ENCODE assay signal across 8 cellular contexts in genomic region chr1:23742670-23743286, GRCh38. TPM values are rescaled to one million over a fixed set of nuclear protein-coding genes. Genes with fewer than 3 reads are reported as not detected.
DNase-seq lines count a peak whose midpoint lies in the region; ATAC-seq, FAIRE-seq and TF ChIP-seq lines count a peak whose summit lies in the region.

No MANE protein-coding gene starts in this region.

- H3K4me1 Mint-ChIP-seq in naive thymus-derived CD8-positive, alpha-beta T cell = peaks cover 20 to 45% (median 41%) of the 10 kb centered on the region in 4 donors

- peak overlapping the region; percentile 91 for H4K5ac ChIP-seq in H1 (ENCODE audit: insufficient read length, low read depth, low read length)

- no peaks in the 10 kb centered on the region for H3K9me3 Mint-ChIP-seq in naive thymus-derived CD8-positive, alpha-beta T cell

- H3K9ac ChIP-seq in SK-N-MC (ENCODE audit: insufficient read length) (peak overlapping the region; percentile 85), H1 (replicated peaks in 1 of 4; ENCODE audit: extremely low read depth in 1 of 4, low read depth in 3 of 4, low read length in 3 of 4) (peak overlapping the region in 3 of 4 experiments; percentile 67 to 78 (median 70); a peak in 6 of 7 replicates)

- H3K56ac ChIP-seq in H1 (replicated peaks; ENCODE audit: insufficient read length, low read depth, low read length) = peak overlapping the region; percentile 88

- TF ChIP-seq CTCF in H1 (IDR thresholded peaks at IDR 0.05; ENCODE audit: control extremely low read depth in 1 of 3, insufficient read depth in 1 of 3, low read depth in 1 of 3, low read length in 3 of 3) (no peak), GM20000 (IDR thresholded peaks at IDR 0.05; ENCODE audit: extremely low read depth, missing control alignments) (no peak)

- H3K4me1 ChIP-seq in H1 (replicated peaks in 1 of 4; ENCODE audit: control insufficient read depth in 3 of 4, insufficient read depth in 4 of 4, low read length in 3 of 4) = peaks cover 3 to 10% (median 3%) of the 10 kb centered on the region in 4 experiments; a peak in 4 of 7 replicates

- peak overlapping the region; percentile 87 for H4K8ac ChIP-seq in H1 (ENCODE audit: extremely low read depth, insufficient read depth, low read length)

- CTCF ChIA-PET in H1 (lab: Charles Lee; ENCODE audit: partially characterized antibody) = interaction anchor here (1.0 to 1.2 kb wide), 2 partner anchors 52 to 198 kb away, joined by 3 to 4 read pairs; partner anchors contain the start of gene RPL11
- CTCF ChIA-PET in HEK293T (lab: Yijun Ruan, JAX) = interaction anchor here (0.5 kb wide), 1 partner anchor 469 kb away, joined by 3 read pairs; no protein-coding TSS in a partner anchor

- no peak overlapping the region for H2AK5ac ChIP-seq in H1 (ENCODE audit: low read depth, low read length)

- peak in 1 of 2 experiments; percentile 77; a peak in 1 of 3 replicates for TF ChIP-seq POLR2A in H1 (IDR thresholded peaks at IDR 0.05; ENCODE audit: control extremely low read depth in 1 of 2, low read depth in 2 of 2, low read length in 2 of 2)

- H3K9me3 ChIP-seq in SK-N-MC (ENCODE audit: low read depth, low read length) (no peaks in the 10 kb centered on the region), H1 (ENCODE audit: insufficient read depth in 2 of 2, low read depth in 1 of 2, low read length in 1 of 2) (no peaks in the 10 kb centered on the region)

- POLR2A ChIA-PET in H1 (lab: Charles Lee; ENCODE audit: partially characterized antibody) (interaction anchor here (0.6 to 13.6 kb wide), 24 partner anchors 9 to 245 kb away, joined by 3 to 190 read pairs (median 5); partner anchors contain the start of genes LYPLA2, PITHD1, RPL11 and SRSF10), HEK293T (lab: Yijun Ruan, JAX) (interaction anchor here (0.6 to 2.6 kb wide), 14 partner anchors 8 to 428 kb away, joined by 3 to 21 read pairs (median 3); partner anchors contain the start of gene RPL11)
- POLR2A ChIA-PET in naive thymus-derived CD8-positive, alpha-beta T cell (lab: Charles Lee) = interaction anchor here (1.0 to 2.1 kb wide), 12 partner anchors 11 to 398 kb away, joined by 3 to 20 read pairs (median 4); partner anchors contain the start of genes GALE, HMGCL, HNRNPR and PITHD1

- peaks cover 9 to 12% of the 10 kb centered on the region in 2 experiments for H4K20me1 ChIP-seq in H1 (replicated peaks in 1 of 2; ENCODE audit: control insufficient read depth in 1 of 2, insufficient read depth in 2 of 2, low read length in 2 of 2)

- H2BK20ac ChIP-seq in H1 (ENCODE audit: low read length) = no peak overlapping the region

- peak overlapping the region; percentile 93 for H3K18ac ChIP-seq in H1 (ENCODE audit: extremely low read depth, low read length)

- H2AFZ ChIP-seq in H1 (ENCODE audit: low read length) = peak overlapping the region; percentile 13; the same call in 1 of the 2 replicates

- H3K36me3 Mint-ChIP-seq in naive thymus-derived CD8-positive, alpha-beta T cell = peaks cover 0 to 15% (median 0%) of the 10 kb centered on the region in 3 donors

- peak overlapping the region; percentile 76 to 79 for H3K4me2 ChIP-seq in H1 (ENCODE audit: insufficient read depth in 1 of 2, low read depth in 2 of 2, low read length in 2 of 2)

- ATAC-seq in HG02571 (IDR thresholded peaks at IDR 0.05; ENCODE audit: unreplicated experiment) = peak; percentile 25
- ATAC-seq in naive thymus-derived CD8-positive, alpha-beta T cell = peak; percentile 36 to 54

- H3K27me3 Mint-ChIP-seq in naive thymus-derived CD8-positive, alpha-beta T cell = no peaks in the 10 kb centered on the region

- H3K27ac ChIP-seq in SK-N-MC (peak overlapping the region; percentile 55), H1 (ENCODE audit: low read depth, low read length) (no peak overlapping the region; the same call in 1 of the 2 replicates)

- no peak overlapping the region for H3K23ac ChIP-seq in H1 (ENCODE audit: insufficient read length)

- no peak for TF ChIP-seq RAD21 in H1 (IDR thresholded peaks at IDR 0.05 in 1 of 2, conservative IDR thresholded peaks at IDR 0.05 in 1 of 2; ENCODE audit: low read depth in 2 of 2, low read length in 2 of 2)

- H4K91ac ChIP-seq in H1 (replicated peaks; ENCODE audit: insufficient read length, low read length) = peak overlapping the region; percentile 95

- peaks cover 19 to 41% of the 10 kb centered on the region in 2 experiments for H3K79me2 ChIP-seq in H1 (ENCODE audit: control insufficient read depth in 1 of 2, insufficient read depth in 2 of 2, low read length in 2 of 2)

- H3K4me3 ChIP-seq in GM08714 (ENCODE audit: low read length) (peak overlapping the region; percentile 95; the same call in 1 of the 2 replicates), SK-N-MC (peak overlapping the region; percentile 78), H1 (ENCODE audit: extremely low read depth in 1 of 4, insufficient read depth in 2 of 4, low read depth in 3 of 4, low read length in 4 of 4) (peak overlapping the region; percentile 79 to 88 (median 84))

- 0 out of 2 replicates have a peak overlapping the region, but pooled peaks have one; percentile 61 for H2BK15ac ChIP-seq in H1 (ENCODE audit: low read length)

- H3K23me2 ChIP-seq in H1 (ENCODE audit: low read depth, low read length) = peaks cover 4% of the 10 kb centered on the region; the same call in 1 of the 2 replicates

- peak overlapping the region; percentile 87 to 92 (median 90) for H3K4me3 Mint-ChIP-seq in naive thymus-derived CD8-positive, alpha-beta T cell

- WGBS in H1 (ENCODE audit: extremely low coverage in 1 of 2, insufficient coverage in 1 of 2, insufficient read length in 1 of 2, insufficient replicate concordance in 2 of 2, low coverage in 1 of 2, low lambda C conversion rate in 2 of 2, missing lambda C conversion rate in 1 of 2), 2 experiments = 15% methylated on average over 21 of the region's 28 CpGs; no CpG with 5 or more reads in 1 of the 2 experiments

- DNase-seq in SK-N-MC (ENCODE audit: low read depth, low spot score) (no peak), H1 (ENCODE audit: low read depth in 1 of 2, low spot score in 2 of 2) (peak in 1 of 2 experiments; percentile 29), NCI-H226 (no peak), GM20000 (ENCODE audit: low spot score) (no peak), HEK293T (ENCODE audit: extremely low spot score) (no peak)
- peak in 2 of 10 donors; percentile 6 to 59 for DNase-seq in naive thymus-derived CD8-positive, alpha-beta T cell

- H3K14ac ChIP-seq in H1 (ENCODE audit: insufficient read length) = no peak overlapping the region

- peak overlapping the region; percentile 76 for H3K4ac ChIP-seq in H1 (replicated peaks; ENCODE audit: insufficient read length, low read depth, low read length)

- no peak for TF ChIP-seq EP300 in H1 (IDR thresholded peaks at IDR 0.05; ENCODE audit: borderline replicate concordance in 1 of 2, low read depth in 2 of 2, low read length in 2 of 2)

- H3K27ac Mint-ChIP-seq in naive thymus-derived CD8-positive, alpha-beta T cell = peak overlapping the region; percentile 83 to 96 (median 94)

- H2BK12ac ChIP-seq in H1 (ENCODE audit: low read depth, low read length) = no peak overlapping the region

- peaks cover 4% of the 10 kb centered on the region; the same call in 1 of the 2 replicates for H3K79me1 ChIP-seq in H1 (ENCODE audit: low read depth, low read length)

- H3K27me3 ChIP-seq in H1 (replicated peaks in 1 of 4; ENCODE audit: control insufficient read depth in 3 of 4, extremely low read depth in 1 of 4, insufficient read depth in 3 of 4, low read length in 3 of 4) = no peaks in the 10 kb centered on the region

- no peak overlapping the region for H2BK120ac ChIP-seq in H1 (replicated peaks; ENCODE audit: low read depth, low read length)

- FAIRE-seq in H1 (lab: Jason Lieb, UNC) = no peak

- no peak overlapping the region; the same call in 1 of the 2 replicates for H2BK5ac ChIP-seq in H1 (ENCODE audit: low read depth, low read length)

- H3K36me3 ChIP-seq in SK-N-MC (ENCODE audit: insufficient read depth, low read length) (peaks cover 13% of the 10 kb centered on the region), H1 (ENCODE audit: control insufficient read depth in 2 of 4, insufficient read depth in 4 of 4, low read length in 3 of 4) (peaks cover 0 to 6% (median 2%) of the 10 kb centered on the region in 4 experiments; a peak in 3 of 8 replicates)

RNA-seq across cellular contexts. Expression of gene ELOA, which starts 0.5 kb away (rescaled TPM):
- total RNA-seq in H1 (2021; fragmentation: NEBNext Ultra II Directional; extraction: Animal tissue kit (Norgen Biotek cat#: 25700)) = 56.9 and 61.1 TPM in 2 replicates
- 12.3 and 15.7 TPM in 2 replicates for polyA plus RNA-seq in H1 (2011; rRNA removed)
- 17.2 TPM for polyA plus RNA-seq in H1 (2011; cell fraction: cytosol; rRNA removed)
- 18.4 TPM for polyA plus RNA-seq in H1 (2011; cell fraction: nucleus; rRNA removed)
- polyA plus RNA-seq in H1 (2012, experiment 1 of 2) = 30.4 to 40.8 TPM (median 33.7 TPM) in 4 replicates
- polyA plus RNA-seq in H1 (2012, experiment 2 of 2) = 10.1 TPM
- 37.0 TPM for polyA plus RNA-seq in H1 (2013, experiment 1 of 2)
- polyA plus RNA-seq in H1 (2013, experiment 2 of 2) = 37.5 TPM
- polyA minus RNA-seq in H1 (2011; rRNA and poly(A)+ RNA removed) = 22.7 and 25.6 TPM in 2 replicates
- 22.4 TPM for polyA minus RNA-seq in H1 (2011; cell fraction: cytosol; rRNA and poly(A)+ RNA removed)
- polyA minus RNA-seq in H1 (2011; cell fraction: nucleus; rRNA and poly(A)+ RNA removed) = 18.6 TPM
- total RNA-seq in naive thymus-derived CD8-positive, alpha-beta T cell = 10 to 100 TPM; 27.0 to 27.6 TPM
- 10 to 100 TPM; 17.0 to 26.4 (median 19.1) TPM for polyA plus RNA-seq in naive thymus-derived CD8-positive, alpha-beta T cell

RNA-seq across cellular contexts. Expression of gene PITHD1, which starts 35.4 kb away (rescaled TPM):
- total RNA-seq in H1 (2021; fragmentation: NEBNext Ultra II Directional; extraction: Animal tissue kit (Norgen Biotek cat#: 25700)) = 65.0 and 68.8 TPM in 2 replicates
- 50.4 and 67.4 TPM in 2 replicates for polyA plus RNA-seq in H1 (2011; rRNA removed)
- 74.7 TPM for polyA plus RNA-seq in H1 (2011; cell fraction: cytosol; rRNA removed)
- 24.3 TPM for polyA plus RNA-seq in H1 (2011; cell fraction: nucleus; rRNA removed)
- 58.6 to 81.9 TPM (median 63.5 TPM) in 4 replicates for polyA plus RNA-seq in H1 (2012, experiment 1 of 2)
- 36.7 TPM for polyA plus RNA-seq in H1 (2012, experiment 2 of 2)
- 29.8 TPM for polyA plus RNA-seq in H1 (2013, experiment 1 of 2)
- 29.8 TPM for polyA plus RNA-seq in H1 (2013, experiment 2 of 2)
- 18.5 and 21.2 TPM in 2 replicates for polyA minus RNA-seq in H1 (2011; rRNA and poly(A)+ RNA removed)
- polyA minus RNA-seq in H1 (2011; cell fraction: cytosol; rRNA and poly(A)+ RNA removed) = 20.4 TPM
- 16.2 TPM for polyA minus RNA-seq in H1 (2011; cell fraction: nucleus; rRNA and poly(A)+ RNA removed)
- 10 to 100 TPM; 79.1 to 86.6 TPM for total RNA-seq in naive thymus-derived CD8-positive, alpha-beta T cell
- 10 to 100 TPM; 68.1 to 80.6 (median 74.3) TPM for polyA plus RNA-seq in naive thymus-derived CD8-positive, alpha-beta T cell

RNA-seq across cellular contexts. Expression of gene LYPLA2, which starts 48.2 kb away (rescaled TPM):
- total RNA-seq in H1 (2021; fragmentation: NEBNext Ultra II Directional; extraction: Animal tissue kit (Norgen Biotek cat#: 25700)) = 138 and 152 TPM in 2 replicates
- polyA plus RNA-seq in H1 (2011; rRNA removed) = 211 and 231 TPM in 2 replicates
- polyA plus RNA-seq in H1 (2011; cell fraction: cytosol; rRNA removed) = 199 TPM
- polyA plus RNA-seq in H1 (2011; cell fraction: nucleus; rRNA removed) = 248 TPM
- polyA plus RNA-seq in H1 (2012, experiment 1 of 2) = 137 to 167 TPM (median 164 TPM) in 4 replicates
- 182 TPM for polyA plus RNA-seq in H1 (2012, experiment 2 of 2)
- 108 TPM for polyA plus RNA-seq in H1 (2013, experiment 1 of 2)
- polyA plus RNA-seq in H1 (2013, experiment 2 of 2) = 112 TPM
- polyA minus RNA-seq in H1 (2011; rRNA and poly(A)+ RNA removed) = 85.0 and 94.2 TPM in 2 replicates
- polyA minus RNA-seq in H1 (2011; cell fraction: cytosol; rRNA and poly(A)+ RNA removed) = 102 TPM
- 48.5 TPM for polyA minus RNA-seq in H1 (2011; cell fraction: nucleus; rRNA and poly(A)+ RNA removed)
- total RNA-seq in naive thymus-derived CD8-positive, alpha-beta T cell = 10 to 100 TPM; 52.9 to 62.5 TPM
- 100 to 1,000 TPM in 2 of 3 donors, 10 to 100 TPM in 1; 90.3 to 104 (median 101) TPM for polyA plus RNA-seq in naive thymus-derived CD8-positive, alpha-beta T cell

RNA-seq across cellular contexts. Expression of gene RPL11, which starts 51.2 kb away (rescaled TPM):
- 1,426 and 1,499 TPM in 2 replicates for total RNA-seq in H1 (2021; fragmentation: NEBNext Ultra II Directional; extraction: Animal tissue kit (Norgen Biotek cat#: 25700))
- 760 and 1,192 TPM in 2 replicates for polyA plus RNA-seq in H1 (2011; rRNA removed)
- polyA plus RNA-seq in H1 (2011; cell fraction: cytosol; rRNA removed) = 1,814 TPM
- 646 TPM for polyA plus RNA-seq in H1 (2011; cell fraction: nucleus; rRNA removed)
- 3,433 to 4,890 TPM (median 3,853 TPM) in 4 replicates for polyA plus RNA-seq in H1 (2012, experiment 1 of 2)
- polyA plus RNA-seq in H1 (2012, experiment 2 of 2) = 1,251 TPM
- polyA plus RNA-seq in H1 (2013, experiment 1 of 2) = 2,145 TPM
- polyA plus RNA-seq in H1 (2013, experiment 2 of 2) = 2,259 TPM
- 465 and 598 TPM in 2 replicates for polyA minus RNA-seq in H1 (2011; rRNA and poly(A)+ RNA removed)
- polyA minus RNA-seq in H1 (2011; cell fraction: cytosol; rRNA and poly(A)+ RNA removed) = 496 TPM
- polyA minus RNA-seq in H1 (2011; cell fraction: nucleus; rRNA and poly(A)+ RNA removed) = 375 TPM
- total RNA-seq in naive thymus-derived CD8-positive, alpha-beta T cell = 1,000 to 10,000 TPM; 2,047 to 2,067 TPM
- polyA plus RNA-seq in naive thymus-derived CD8-positive, alpha-beta T cell = 1,000 to 10,000 TPM; 1,566 to 1,847 (median 1,638) TPM

RNA-seq across cellular contexts. Expression of gene GALE, which starts 57.8 kb away (rescaled TPM):
- total RNA-seq in H1 (2021; fragmentation: NEBNext Ultra II Directional; extraction: Animal tissue kit (Norgen Biotek cat#: 25700)) = 26.0 and 29.9 TPM in 2 replicates
- polyA plus RNA-seq in H1 (2011; rRNA removed) = 33.9 and 36.1 TPM in 2 replicates
- 44.1 TPM for polyA plus RNA-seq in H1 (2011; cell fraction: cytosol; rRNA removed)
- 49.2 TPM for polyA plus RNA-seq in H1 (2011; cell fraction: nucleus; rRNA removed)
- polyA plus RNA-seq in H1 (2012, experiment 1 of 2) = 19.7 to 30.9 TPM (median 30.0 TPM) in 4 replicates
- 31.2 TPM for polyA plus RNA-seq in H1 (2012, experiment 2 of 2)
- 34.2 TPM for polyA plus RNA-seq in H1 (2013, experiment 1 of 2)
- 33.2 TPM for polyA plus RNA-seq in H1 (2013, experiment 2 of 2)
- polyA minus RNA-seq in H1 (2011; rRNA and poly(A)+ RNA removed) = 12.4 and 16.0 TPM in 2 replicates
- 6.8 TPM for polyA minus RNA-seq in H1 (2011; cell fraction: cytosol; rRNA and poly(A)+ RNA removed)
- polyA minus RNA-seq in H1 (2011; cell fraction: nucleus; rRNA and poly(A)+ RNA removed) = 15.4 TPM
- total RNA-seq in naive thymus-derived CD8-positive, alpha-beta T cell = 1 to 10 TPM; 8.4 to 8.7 TPM
- polyA plus RNA-seq in naive thymus-derived CD8-positive, alpha-beta T cell = 10 to 100 TPM in 2 of 3 donors, 1 to 10 TPM in 1; 8.0 to 12.7 (median 12.3) TPM
